8 cellular contexts compared by ENCODE assay signal in the genomic region with DNA sequence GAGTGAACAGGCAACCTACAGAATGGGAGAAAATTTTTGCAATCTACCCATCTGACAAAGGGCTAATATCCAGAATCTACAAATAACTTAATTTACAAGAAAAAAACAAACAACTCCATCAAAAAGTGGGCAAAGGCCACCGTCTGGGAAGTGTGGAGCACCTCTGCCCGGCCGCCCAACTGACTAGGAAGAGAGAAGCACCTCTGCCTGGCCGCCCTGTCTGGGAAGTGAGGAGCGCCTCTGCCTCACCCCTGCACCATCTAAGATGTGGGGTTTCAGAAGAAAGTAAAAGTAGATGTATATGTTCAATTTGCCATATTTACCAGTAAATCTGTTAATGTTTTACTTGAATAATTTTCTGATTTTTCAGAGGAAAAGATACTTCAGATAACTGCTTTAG.
"Had no signal": no experiment of that assay in that cellular context is flagged by ENCODE, and none has a peak within 500 bp of the region (broad histone marks: within the 10 kb centered on the region; RNA-seq: fewer than 3 reads in every experiment).

No MANE protein-coding gene starts in this region.

- H3K36me3 ChIP-seq: WERI-Rb-1 had no signal

- ATAC-seq: activated CD4-positive, alpha-beta T cell treated with anti-CD3 and anti-CD28 coated beads for 36 hours; activated CD4-positive, CD25-positive, alpha-beta regulatory T cell treated with anti-CD3 and anti-CD28 coated beads, Interleukin-2, amount 50 U/mL, for 24 hours; activated CD8-positive, alpha-beta memory T cell treated with anti-CD3 and anti-CD28 coated beads, Interleukin-2, amount 10 ng/mL, durations not matched to agents 7 days and 5 days; activated CD8-positive, alpha-beta T cell treated with anti-CD3 and anti-CD28 coated beads for 36 hours; activated CD8-positive, alpha-beta T cell treated with anti-CD3 and anti-CD28 coated beads, Interleukin-2, amount 10 ng/mL, durations not matched to agents 7 days and 5 days; T-helper 17 cell; WTC11 had no signal
